ENCODE assay signal across 2 cellular contexts in genomic region chr20:44632103-44632752, GRCh38.
A peak's percentile ranks its signal among the peaks of the same experiment; 100 is the strongest.
TF ChIP-seq lines count a peak whose summit lies in the region.

No MANE protein-coding gene starts in this region.

TF ChIP-seq in HEK293, 187 proteins besides CTCF, POLR2A, EP300 and RAD21 (continued from another document):
- TF ChIP-seq ZFHX2 (tag by site-specific recombination; conservative IDR thresholded peaks at IDR 0.05): peak; percentile 30
- TF ChIP-seq YY2 (tag by site-specific recombination; IDR thresholded peaks at IDR 0.05): no peak

TF ChIP-seq in GM12878, 131 proteins besides CTCF, POLR2A, EP300 and RAD21 (continued from another document):
- TF ChIP-seq ZZZ3 (IDR thresholded peaks at IDR 0.05; ENCODE audit: control insufficient read depth, insufficient read length, low read depth): no peak
- TF ChIP-seq MEF2B (IDR thresholded peaks at IDR 0.05; ENCODE audit: partially characterized antibody, poor library complexity, severe bottlenecking): peak; percentile 85
